8 cellular contexts compared by ENCODE assay signal in genomic region chr15:74631935-74632560, GRCh38. TPM values are rescaled to one million over a fixed set of nuclear protein-coding genes. Genes with fewer than 3 reads are reported as not detected.
DNase-seq lines count a peak whose midpoint lies in the region; ATAC-seq, FAIRE-seq and TF ChIP-seq lines count a peak whose summit lies in the region.

No MANE protein-coding gene starts in this region.

- CTCF ChIA-PET in activated naive CD4-positive, alpha-beta T cell treated with anti-CD3 and anti-CD28 coated beads for 36 hours (lab: Charles Lee) = interaction anchor here (0.6 to 14.2 kb wide), 28 partner anchors 8 to 344 kb away, joined by 3 to 309 read pairs (median 4); no protein-coding TSS in a partner anchor

- no peak overlapping the region for H3K27ac ChIP-seq in psoas muscle

- H3K4me3 Mint-ChIP-seq in activated naive CD4-positive, alpha-beta T cell treated with anti-CD3 and anti-CD28 coated beads for 36 hours = no peak overlapping the region

- intact Hi-C loops in activated naive CD4-positive, alpha-beta T cell treated with anti-CD3 and anti-CD28 coated beads for 36 hours (cut with micrococcal nuclease) = loop anchor here (1.0 kb wide), 1 partner anchor 259 kb away; no protein-coding TSS in a partner anchor
- intact Hi-C loops in Right ventricle myocardium superior (cut with DNase I) = loop anchor here (5.0 to 10.0 kb wide), 2 partner anchors 255 to 323 kb away; partner anchors contain the start of gene RPP25
- intact Hi-C loops in psoas muscle (cut with DNase I) = loop anchor here (5.0 to 10.0 kb wide), 2 partner anchors 323 to 325 kb away; partner anchors contain the start of gene RPP25 (in 2 of the 2)

- H3K9me3 Mint-ChIP-seq in activated naive CD4-positive, alpha-beta T cell treated with anti-CD3 and anti-CD28 coated beads for 36 hours = no peaks in the 10 kb centered on the region

- TF ChIP-seq POLR2A in H54 (IDR thresholded peaks at IDR 0.05; ENCODE audit: low read depth, low read length) = no peak

- 63 to 75% (median 74%) methylated on average over 8 of the region's 8 CpGs for WGBS in psoas muscle, 3 donors

- H3K36me3 ChIP-seq in BE2C (peaks cover 48% of the 10 kb centered on the region), psoas muscle (ENCODE audit: insufficient read depth in 1 of 2, low read depth in 1 of 2) (peaks cover 10 to 99% of the 10 kb centered on the region in 2 donors)

- TF ChIP-seq CTCF in BE2C (IDR thresholded peaks at IDR 0.05; ENCODE audit: low read depth, low read length) (peak; percentile 97), psoas muscle (IDR thresholded peaks at IDR 0.05) (peak; percentile 76)

- no peak for FAIRE-seq in H54 (lab: Jason Lieb, UNC)

- H3K27me3 Mint-ChIP-seq in activated naive CD4-positive, alpha-beta T cell treated with anti-CD3 and anti-CD28 coated beads for 36 hours (ENCODE audit: low read depth) = no peaks in the 10 kb centered on the region

- ATAC-seq in Right ventricle myocardium superior (ENCODE audit: poor library complexity) (peak; percentile 68), psoas muscle (peak; percentile 62 to 77 (median 72)), GM19395 (IDR thresholded peaks at IDR 0.05; ENCODE audit: unreplicated experiment) (no peak)

- DNase-seq in BE2C (peak; percentile 80), H54 (ENCODE audit: insufficient read length, low spot score) (peak; percentile 48), SHP77 treated with DMSO at 0.1 percent for 48 hours (lab: John Stamatoyannopoulos, UW) (peak; percentile 9), Right ventricle myocardium superior (peak; percentile 76), psoas muscle (peak; percentile 55 to 81), DMS79 (lab: John Stamatoyannopoulos, UW) (no peak)
- DNase-seq in activated naive CD4-positive, alpha-beta T cell treated with anti-CD3 and anti-CD28 coated beads for 36 hours = peak; percentile 77

- H3K4me3 ChIP-seq in BE2C (ENCODE audit: low read depth, low read length) (no peak overlapping the region), psoas muscle (no peak overlapping the region)

- H3K4me1 ChIP-seq in BE2C = no peaks in the 10 kb centered on the region
- no peaks in the 10 kb centered on the region for H3K4me1 ChIP-seq in psoas muscle

- H3K4me1 Mint-ChIP-seq in activated naive CD4-positive, alpha-beta T cell treated with anti-CD3 and anti-CD28 coated beads for 36 hours (ENCODE audit: low read depth) = no peaks in the 10 kb centered on the region

- H3K36me3 Mint-ChIP-seq in activated naive CD4-positive, alpha-beta T cell treated with anti-CD3 and anti-CD28 coated beads for 36 hours (ENCODE audit: low read depth) = peaks cover 12% of the 10 kb centered on the region

- H3K9me3 ChIP-seq in BE2C = no peaks in the 10 kb centered on the region
- H3K9me3 ChIP-seq in psoas muscle = no peaks in the 10 kb centered on the region

- H3K27ac Mint-ChIP-seq in activated naive CD4-positive, alpha-beta T cell treated with anti-CD3 and anti-CD28 coated beads for 36 hours = no peak overlapping the region

- H3K27me3 ChIP-seq in BE2C = no peaks in the 10 kb centered on the region
- no peaks in the 10 kb centered on the region for H3K27me3 ChIP-seq in psoas muscle (ENCODE audit: insufficient read depth in 3 of 3, low read length in 2 of 3)

RNA-seq across cellular contexts. Expression of gene CLK3, which starts 16.4 kb away (rescaled TPM):
- 127 TPM for polyA plus RNA-seq in BE2C (2012; ENCODE audit: insufficient read depth, insufficient read length, low read depth)
- total RNA-seq in activated naive CD4-positive, alpha-beta T cell treated with anti-CD3 and anti-CD28 coated beads for 36 hours = 100 to 1,000 TPM; 124 TPM
- 44.0 TPM for total RNA-seq in Right ventricle myocardium superior
- total RNA-seq in psoas muscle = 10 to 100 TPM; 40.9 to 57.5 (median 46.5) TPM
- 10 to 100 TPM; 36.6 to 61.8 (median 51.6) TPM for polyA plus RNA-seq in psoas muscle
